ENCODE assay signal across 8 cellular contexts in genomic region chr17:68258890-68259435, GRCh38. TPM values are rescaled to one million over a fixed set of nuclear protein-coding genes. Genes with fewer than 3 reads are reported as not detected.
DNase-seq lines count a peak whose midpoint lies in the region; ATAC-seq, FAIRE-seq and TF ChIP-seq lines count a peak whose summit lies in the region.
"Not testable (repeated sequence)": the region's sequence is repeated elsewhere in the genome, so short reads cannot be mapped to it uniquely, and the experiment has no call there.

No MANE protein-coding gene starts in this region.

- TF ChIP-seq RAD21 in IMR-90 (IDR thresholded peaks at IDR 0.05; ENCODE audit: low read length): not testable (repeated sequence)

- not testable (repeated sequence) for H3K9me1 ChIP-seq in IMR-90 (ENCODE audit: insufficient read depth, low read length)

- not testable (repeated sequence) for H2AK5ac ChIP-seq in IMR-90 (ENCODE audit: low read depth, low read length)

- H3K36me3 ChIP-seq in IMR-90 (ENCODE audit: control insufficient read depth, insufficient read depth, low read length): not testable (repeated sequence)
- peaks cover 0 to 34% (median 0%) of the 10 kb centered on the region in 3 donors for H3K36me3 ChIP-seq in tibial nerve

- ATAC-seq in IMR-90 (ENCODE audit: low read depth) (peak; percentile 93), left cardiac atrium (peak; percentile 92 to 95)

- peak overlapping the region; percentile 48; the same call in 1 of the 2 replicates for H3K9ac ChIP-seq in IMR-90 (ENCODE audit: low read depth, low read length)

- H2AK9ac ChIP-seq in IMR-90 (replicated peaks; ENCODE audit: low read depth, low read length, poor library complexity): not testable (repeated sequence)

- H3K4me1 ChIP-seq in IMR-90 (ENCODE audit: control insufficient read depth, insufficient read depth, low read length): not testable (repeated sequence)
- peaks cover 0 to 16% (median 2%) of the 10 kb centered on the region in 4 donors for H3K4me1 ChIP-seq in tibial nerve

- H3K56ac ChIP-seq in IMR-90 (ENCODE audit: extremely low read depth, insufficient read depth, low read length): peak overlapping the region; percentile 14; the same call in 1 of the 2 replicates

- H3K4me2 ChIP-seq in IMR-90 (ENCODE audit: low read depth, low read length): peak overlapping the region; percentile 51

- not testable (repeated sequence) for BruUV-seq in IMR-90 (replicated peaks; lab: Mats Ljungman, UMichigan)

- H4K5ac ChIP-seq in IMR-90 (ENCODE audit: low read depth, low read length): peak overlapping the region; percentile 82; the same call in 1 of the 2 replicates

- H2BK5ac ChIP-seq in IMR-90 (ENCODE audit: low read depth, low read length, poor library complexity, severe bottlenecking): peak overlapping the region; percentile 47

- H4K8ac ChIP-seq in IMR-90 (ENCODE audit: low read depth in 2 of 2, low read length in 2 of 2): peak overlapping the region; percentile 60 to 86; a peak in 3 of 4 replicates

- not testable (repeated sequence) for H3K9me3 ChIP-seq in IMR-90 (ENCODE audit: control insufficient read depth, insufficient read depth, low read length); tibial nerve

- TF ChIP-seq EP300 in tibial nerve (IDR thresholded peaks at IDR 0.05): peak in 1 of 2 donors; percentile 58

- H3K27me3 ChIP-seq in IMR-90 (ENCODE audit: control insufficient read depth, insufficient read depth, low read length); tibial nerve: not testable (repeated sequence)

- H2BK120ac ChIP-seq in IMR-90 (ENCODE audit: low read depth, low read length): not testable (repeated sequence)

- dilution Hi-C loops in IMR-90 (cut with HindIII; ENCODE audit: low sequenced_read_pairs, unreplicated experiment): not testable (repeated sequence)

- DNase-seq in GM12892 (ENCODE audit: insufficient read length) (peak; percentile 67), HCEC 1CT (peak; percentile 17), IMR-90 (peak; percentile 51), T-helper 22 cell (ENCODE audit: low read depth) (peak; percentile 85), left cardiac atrium (peak; percentile 40), pulmonary artery endothelial cell (ENCODE audit: low read depth, low spot score) (peak; percentile 17)
- DNase-seq in tibial nerve (ENCODE audit: low spot score in 2 of 2): not testable (repeated sequence)

- WGBS in IMR-90 (ENCODE audit: extremely low coverage in 2 of 2, insufficient read length in 1 of 2), 2 experiments: 0% methylated on average over 8 of the region's 42 CpGs; no CpG with 5 or more reads in 1 of the 2 experiments
- 14 to 21% methylated on average over 13 to 20 of the region's 42 CpGs for WGBS in tibial nerve, 2 donors

- 0 out of 2 replicates have a peak, but pooled peaks have one; percentile 27 for TF ChIP-seq POLR2A in GM12892 (IDR thresholded peaks at IDR 0.05; ENCODE audit: low read depth, low read length)
- not testable (repeated sequence) for TF ChIP-seq POLR2A in IMR-90 (IDR thresholded peaks at IDR 0.05; ENCODE audit: low read depth, low read length); tibial nerve (IDR thresholded peaks at IDR 0.05)

- H3K4me1 Mint-ChIP-seq in activated naive CD8-positive, alpha-beta T cell (ENCODE audit: low read depth): peaks cover 75% of the 10 kb centered on the region

- H4K20me1 ChIP-seq in IMR-90 (ENCODE audit: insufficient read depth, low read length): not testable (repeated sequence)

- intact Hi-C loops in IMR-90 (cut with micrococcal nuclease); left cardiac atrium (cut with DNase I): not testable (repeated sequence)

- POLR2A ChIA-PET in IMR-90 (lab: Charles Lee; ENCODE audit: unreplicated experiment): not testable (repeated sequence)

- H4K91ac ChIP-seq in IMR-90 (ENCODE audit: insufficient read depth, low read depth, low read length): not testable (repeated sequence)

- 0 out of 2 replicates have a peak overlapping the region, but pooled peaks have one; percentile 5 for H3K4me3 ChIP-seq in IMR-90 (ENCODE audit: insufficient read depth, low read depth, low read length)
- H3K4me3 ChIP-seq in tibial nerve: peak overlapping the region in 2 of 4 donors; percentile 9 to 40

- peak; percentile 89 for FAIRE-seq in GM12892 (lab: Jason Lieb, UNC)

- H3K27me3 Mint-ChIP-seq in activated naive CD8-positive, alpha-beta T cell: not testable (repeated sequence)

- peak overlapping the region; percentile 29; the same call in 1 of the 2 replicates for H3K18ac ChIP-seq in IMR-90 (ENCODE audit: low read depth, low read length)

- H3K36me3 Mint-ChIP-seq in activated naive CD8-positive, alpha-beta T cell: peaks cover 19% of the 10 kb centered on the region

- H2BK20ac ChIP-seq in IMR-90 (ENCODE audit: low read depth, low read length): not testable (repeated sequence)

- not testable (repeated sequence) for H2BK15ac ChIP-seq in IMR-90 (ENCODE audit: low read depth, low read length)

- H3K9me3 Mint-ChIP-seq in activated naive CD8-positive, alpha-beta T cell (ENCODE audit: low read depth): not testable (repeated sequence)

- CTCF ChIA-PET in IMR-90 (lab: Yijun Ruan, JAX): interaction anchor here (0.6 to 1.3 kb wide), 2 partner anchors 140 to 194 kb away, joined by 3 to 4 read pairs; no protein-coding TSS in a partner anchor

- H2AFZ ChIP-seq in IMR-90 (replicated peaks; ENCODE audit: low read length, poor library complexity): peak overlapping the region; percentile 68

- not testable (repeated sequence) for TF ChIP-seq CTCF in IMR-90 (conservative IDR thresholded peaks at IDR 0.05; ENCODE audit: low read depth, low read length); tibial nerve (IDR thresholded peaks at IDR 0.05)

- H3K23ac ChIP-seq in IMR-90 (ENCODE audit: low read depth, low read length): peak overlapping the region; percentile 59; the same call in 1 of the 2 replicates

- H3K79me1 ChIP-seq in IMR-90 (ENCODE audit: low read depth in 1 of 2, low read length in 2 of 2): not testable (repeated sequence)

- H3K4ac ChIP-seq in IMR-90 (ENCODE audit: low read depth, low read length): not testable (repeated sequence)

- H3K14ac ChIP-seq in IMR-90 (replicated peaks; ENCODE audit: low read depth, low read length): not testable (repeated sequence)

- H3K4me3 Mint-ChIP-seq in activated naive CD8-positive, alpha-beta T cell: peak overlapping the region; percentile 74

- in situ Hi-C loops in IMR-90 (cut with MboI; ENCODE audit: low sequenced_read_pairs): loop anchor here (25.0 kb wide), 1 partner anchor 503 kb away; no protein-coding TSS in a partner anchor

- peak overlapping the region; percentile 94 for H3K27ac Mint-ChIP-seq in activated naive CD8-positive, alpha-beta T cell

- not testable (repeated sequence) for H3K27ac ChIP-seq in IMR-90 (ENCODE audit: insufficient read depth, low read length)
- peak overlapping the region in 3 of 4 donors; percentile 38 to 73 (median 70) for H3K27ac ChIP-seq in tibial nerve

RNA-seq across cellular contexts. Expression of gene AMZ2, which starts 11.1 kb away (rescaled TPM):
- polyA plus RNA-seq in GM12892 (2012; ENCODE audit: missing spikeins): 118 TPM
- total RNA-seq in IMR-90 (2012; rRNA removed) (90.2 and 100.0 TPM in 2 replicates), left cardiac atrium (10 to 100 TPM; 71.1 to 77.5 TPM), pulmonary artery endothelial cell (51.5 and 52.4 TPM in 2 replicates), tibial nerve (10 to 100 TPM; 27.6 to 38.2 (median 31.7) TPM)
- 64.6 and 65.4 TPM in 2 replicates for polyA plus RNA-seq in IMR-90 (2012; rRNA removed)
- 27.6 and 52.7 TPM in 2 replicates for polyA plus RNA-seq in IMR-90 (2012; cell fraction: cytosol; rRNA removed)
- 24.3 and 90.0 TPM in 2 replicates for polyA plus RNA-seq in IMR-90 (2012; cell fraction: nucleus; rRNA removed; ENCODE audit: low replicate concordance)

RNA-seq across cellular contexts. Expression of gene SLC16A6, which starts 32.0 kb away (rescaled TPM):
- polyA plus RNA-seq in GM12892 (2012; ENCODE audit: missing spikeins): 2.7 TPM
- total RNA-seq in IMR-90 (2012; rRNA removed): 0.54 and 0.83 TPM in 2 replicates
- polyA plus RNA-seq in IMR-90 (2012; rRNA removed): 0.22 and 0.29 TPM in 2 replicates
- polyA plus RNA-seq in IMR-90 (2012; cell fraction: cytosol; rRNA removed): 0.07 and 0.28 TPM in 2 replicates
- 0.20 and 0.49 TPM in 2 replicates for polyA plus RNA-seq in IMR-90 (2012; cell fraction: nucleus; rRNA removed; ENCODE audit: low replicate concordance)
- total RNA-seq in left cardiac atrium: 1 to 10 TPM in 1 of 2 donors, under 1 TPM in 1; 0.62 to 1.4 TPM
- 0.14 and 0.73 TPM in 2 replicates for total RNA-seq in pulmonary artery endothelial cell
- total RNA-seq in tibial nerve: under 1 TPM in 2 of 4 donors, not detected in 2; 0.20 to 0.90 TPM

RNA-seq across cellular contexts. Expression of gene ARSG, which starts 32.3 kb away (rescaled TPM):
- 5.7 TPM for polyA plus RNA-seq in GM12892 (2012; ENCODE audit: missing spikeins)
- total RNA-seq in IMR-90 (2012; rRNA removed): 2.9 and 3.1 TPM in 2 replicates
- polyA plus RNA-seq in IMR-90 (2012; rRNA removed): 2.5 and 3.0 TPM in 2 replicates
- polyA plus RNA-seq in IMR-90 (2012; cell fraction: cytosol; rRNA removed): 1.3 and 2.4 TPM in 2 replicates
- 2.8 and 3.6 TPM in 2 replicates for polyA plus RNA-seq in IMR-90 (2012; cell fraction: nucleus; rRNA removed; ENCODE audit: low replicate concordance)
- 1 to 10 TPM; 5.9 to 6.9 TPM for total RNA-seq in left cardiac atrium
- total RNA-seq in pulmonary artery endothelial cell: 2.3 and 3.0 TPM in 2 replicates
- total RNA-seq in tibial nerve: 10 to 100 TPM in 1 of 4 donors, 1 to 10 TPM in 3; 2.1 to 11.4 (median 4.1) TPM
